15 cellular contexts compared by ENCODE assay signal in genomic region chr10:119377905-119378736, GRCh38.
DNase-seq lines count a peak whose midpoint lies in the region; ATAC-seq, FAIRE-seq and TF ChIP-seq lines count a peak whose summit lies in the region.
"Had no signal": no experiment of that assay in that cellular context is flagged by ENCODE, and none has a peak within 500 bp of the region (broad histone marks: within the 10 kb centered on the region; RNA-seq: fewer than 3 reads in every experiment).

No MANE protein-coding gene starts in this region.

- H3K4me2 ChIP-seq in mammary epithelial cell (ENCODE audit: insufficient read depth, low read depth, low read length) (no peak overlapping the region), astrocyte (ENCODE audit: low read length) (peak overlapping the region; percentile 46)

- peaks cover 5% of the 10 kb centered on the region for H3K27me3 Mint-ChIP-seq in astrocyte (ENCODE audit: low read depth, unreplicated experiment)

- H4K20me1 ChIP-seq in mammary epithelial cell (ENCODE audit: insufficient read depth, low read length) (no peaks in the 10 kb centered on the region), astrocyte (ENCODE audit: insufficient read depth, low read length) (peaks cover 16% of the 10 kb centered on the region)

- H3K79me2 ChIP-seq in mammary epithelial cell (ENCODE audit: insufficient read depth, low read length) (no peaks in the 10 kb centered on the region), astrocyte (ENCODE audit: insufficient read depth, low read length) (no peaks in the 10 kb centered on the region)

- no peak for TF ChIP-seq POLR2A in breast epithelium (IDR thresholded peaks at IDR 0.05)

- H2AFZ ChIP-seq in mammary epithelial cell (ENCODE audit: low read depth, low read length) (no peak overlapping the region), astrocyte (ENCODE audit: low read depth, low read length) (no peak overlapping the region)

- H3K27ac Mint-ChIP-seq in astrocyte (ENCODE audit: unreplicated experiment): no peak overlapping the region
- H3K27ac Mint-ChIP-seq: activated T-cell treated with anti-CD3 and anti-CD28 coated beads, Interleukin-2, amount 50 U/mL, for 72 hours had no signal

- no peaks in the 10 kb centered on the region for H3K36me3 ChIP-seq in breast epithelium
- H3K36me3 ChIP-seq in mammary epithelial cell (ENCODE audit: insufficient read depth, low read length): no peaks in the 10 kb centered on the region
- H3K36me3 ChIP-seq in astrocyte (ENCODE audit: insufficient read depth, low read length): no peaks in the 10 kb centered on the region
- H3K36me3 ChIP-seq in lower lobe of right lung: peaks cover 21% of the 10 kb centered on the region
- H3K36me3 ChIP-seq in aorta (ENCODE audit: control insufficient read depth in 1 of 2, insufficient read depth in 2 of 2, low read length in 1 of 2): peaks cover 0 to 2% of the 10 kb centered on the region in 2 donors
- peaks cover 8% of the 10 kb centered on the region for H3K36me3 ChIP-seq in A673 (ENCODE audit: insufficient read depth, low read length, poor library complexity, severe bottlenecking)

- no peak overlapping the region for H3K4me3 Mint-ChIP-seq in astrocyte (ENCODE audit: unreplicated experiment)
- H3K4me3 Mint-ChIP-seq: activated T-cell treated with anti-CD3 and anti-CD28 coated beads, Interleukin-2, amount 50 U/mL, for 72 hours had no signal

- peaks cover 4% of the 10 kb centered on the region for H3K9me3 Mint-ChIP-seq in astrocyte (ENCODE audit: unreplicated experiment)
- H3K9me3 Mint-ChIP-seq: activated T-cell treated with anti-CD3 and anti-CD28 coated beads, Interleukin-2, amount 50 U/mL, for 72 hours had no signal

- ATAC-seq in lower lobe of right lung (no peak), aorta (ENCODE audit: low FRiP score) (peak; percentile 19), GM19467 (IDR thresholded peaks at IDR 0.05; ENCODE audit: unreplicated experiment) (no peak), GM18868 (IDR thresholded peaks at IDR 0.05; ENCODE audit: unreplicated experiment) (no peak)
- ATAC-seq: activated CD4-positive, CD25-positive, alpha-beta regulatory T cell treated with anti-CD3 and anti-CD28 coated beads, Interleukin-2, amount 50 U/mL, for 24 hours; activated T-cell treated with anti-CD3 and anti-CD28 coated beads, Interleukin-2, amount 50 U/mL, for 72 hours had no signal

- DNase-seq in breast epithelium (ENCODE audit: low spot score in 2 of 2) (no peak), mammary epithelial cell (no peak), astrocyte (ENCODE audit: low read depth) (peak; percentile 33), lower lobe of right lung (peak; percentile 39), aorta (peak in 1 of 2 donors; percentile 66), A673 (ENCODE audit: low spot score) (no peak)
- DNase-seq: activated T-cell treated with anti-CD3 and anti-CD28 coated beads, Interleukin-2, amount 50 U/mL, for 72 hours; esophagus squamous epithelium; NCI-H526 treated with DMSO at 0.1 percent for 48 hours; stimulated activated CD4-positive, alpha-beta T cell treated with anti-CD3 and anti-CD28 coated beads, Interleukin-2, amount 100 ng/mL, for 48 hours had no signal

- WGBS in mammary epithelial cell (ENCODE audit: low coverage, missing lambda C conversion rate): 30% methylated on average over 20 of the region's 29 CpGs
- WGBS in aorta, 2 donors: 48 to 50% methylated on average over 28 to 29 of the region's 29 CpGs

- H3K36me3 Mint-ChIP-seq in astrocyte (ENCODE audit: low read depth, unreplicated experiment): peaks cover 2% of the 10 kb centered on the region

- H3K4me1 ChIP-seq in breast epithelium (no peaks in the 10 kb centered on the region), mammary epithelial cell (ENCODE audit: insufficient read depth, low read length) (no peaks in the 10 kb centered on the region), astrocyte (ENCODE audit: insufficient read depth, low read length) (no peaks in the 10 kb centered on the region), lower lobe of right lung (peaks cover 41% of the 10 kb centered on the region), aorta (ENCODE audit: control insufficient read depth in 1 of 2, insufficient read depth in 2 of 2, low read length in 2 of 2) (peaks cover 0 to 4% of the 10 kb centered on the region in 2 donors), A673 (ENCODE audit: insufficient read depth, low read length, poor library complexity, severe bottlenecking) (no peaks in the 10 kb centered on the region)

- H3K27me3 ChIP-seq in breast epithelium: no peaks in the 10 kb centered on the region
- H3K27me3 ChIP-seq in mammary epithelial cell (ENCODE audit: insufficient read depth, low read length): no peaks in the 10 kb centered on the region
- H3K27me3 ChIP-seq in astrocyte (ENCODE audit: insufficient read depth, low read length): no peaks in the 10 kb centered on the region
- no peaks in the 10 kb centered on the region for H3K27me3 ChIP-seq in lower lobe of right lung (ENCODE audit: low read depth)
- H3K27me3 ChIP-seq in aorta (ENCODE audit: control insufficient read depth in 1 of 2, insufficient read depth in 2 of 2, low read length in 1 of 2): no peaks in the 10 kb centered on the region
- no peaks in the 10 kb centered on the region for H3K27me3 ChIP-seq in A673 (replicated peaks; ENCODE audit: insufficient read depth, low read depth, low read length, poor library complexity)
- H3K27me3 ChIP-seq: esophagus squamous epithelium had no signal

- no peaks in the 10 kb centered on the region for H3K9me3 ChIP-seq in breast epithelium
- no peaks in the 10 kb centered on the region for H3K9me3 ChIP-seq in mammary epithelial cell (replicated peaks; ENCODE audit: insufficient read depth, low read length)
- H3K9me3 ChIP-seq in astrocyte (ENCODE audit: insufficient read depth, low read depth, low read length): no peaks in the 10 kb centered on the region
- no peaks in the 10 kb centered on the region for H3K9me3 ChIP-seq in lower lobe of right lung
- no peaks in the 10 kb centered on the region for H3K9me3 ChIP-seq in aorta (ENCODE audit: control insufficient read depth, low read length)
- H3K9me3 ChIP-seq in A673 (ENCODE audit: low read depth, low read length, poor library complexity, severe bottlenecking): no peaks in the 10 kb centered on the region
- H3K9me3 ChIP-seq: esophagus squamous epithelium had no signal

- H3K27ac ChIP-seq in breast epithelium (peak overlapping the region; percentile 38 to 52), mammary epithelial cell (ENCODE audit: insufficient read depth, low read depth, low read length) (no peak overlapping the region), astrocyte (ENCODE audit: low read depth, low read length) (no peak overlapping the region), lower lobe of right lung (no peak overlapping the region), aorta (ENCODE audit: low read depth in 1 of 2, low read length in 2 of 2) (no peak overlapping the region), A673 (ENCODE audit: low read depth, low read length, poor library complexity, severe bottlenecking) (no peak overlapping the region)

- no TSS peak for BruUV-seq in mammary epithelial cell (replicated peaks; lab: Mats Ljungman, UMichigan)
- BruUV-seq in A673 (replicated peaks; lab: Mats Ljungman, UMichigan): no TSS peak

- H3K4me3 ChIP-seq in breast epithelium (peak overlapping the region in 2 of 3 donors; percentile 25 to 28), mammary epithelial cell (replicated peaks in 1 of 3; ENCODE audit: insufficient read depth in 1 of 3, low read depth in 2 of 3, low read length in 3 of 3) (no peak overlapping the region), astrocyte (ENCODE audit: insufficient read depth, low read depth, low read length) (no peak overlapping the region), lower lobe of right lung (no peak overlapping the region), aorta (ENCODE audit: low read length in 2 of 2) (no peak overlapping the region), A673 (ENCODE audit: low read depth, low read length, poor library complexity, severe bottlenecking) (no peak overlapping the region)
- H3K4me3 ChIP-seq: esophagus squamous epithelium had no signal

- intact Hi-C loops in breast epithelium (cut with DNase I; ENCODE audit: low total_unique reads) (no loop called here), mammary epithelial cell (cut with micrococcal nuclease) (no loop called here), lower lobe of right lung (cut with DNase I) (no loop called here), aorta (cut with DNase I) (no loop called here), A673 (cut with micrococcal nuclease; ENCODE audit: unreplicated experiment) (no loop called here)

- H3K4me1 Mint-ChIP-seq in astrocyte (ENCODE audit: low read depth, unreplicated experiment): peaks cover 6% of the 10 kb centered on the region

- H3K9ac ChIP-seq in mammary epithelial cell (ENCODE audit: insufficient read depth, low read length) (no peak overlapping the region), astrocyte (ENCODE audit: low read length) (no peak overlapping the region)

- no peak for TF ChIP-seq CTCF in breast epithelium (IDR thresholded peaks at IDR 0.05)
- no peak for TF ChIP-seq CTCF in mammary epithelial cell (conservative IDR thresholded peaks at IDR 0.05 in 1 of 2, IDR thresholded peaks at IDR 0.05 in 1 of 2; ENCODE audit: extremely low read depth in 1 of 2, insufficient read depth in 1 of 2, low read depth in 1 of 2, low read length in 2 of 2)
- TF ChIP-seq CTCF in astrocyte (IDR thresholded peaks at IDR 0.05; ENCODE audit: insufficient read depth, low read depth, low read length): no peak
- TF ChIP-seq CTCF in lower lobe of right lung (IDR thresholded peaks at IDR 0.05): no peak
- TF ChIP-seq CTCF in A673 (conservative IDR thresholded peaks at IDR 0.05; ENCODE audit: low read depth, low read length): no peak

- CTCF ChIA-PET in mammary epithelial cell (lab: Charles Lee; ENCODE audit: low non-redundant PET) (interaction anchor here (0.6 kb wide), 1 partner anchor 16 kb away, joined by 3 read pairs; no protein-coding TSS in a partner anchor), A673 (lab: Charles Lee) (no interaction called here)

- FAIRE-seq in astrocyte (lab: Jason Lieb, UNC): no peak
- FAIRE-seq: H1, keratinocyte had no signal

- in situ Hi-C loops in mammary epithelial cell (cut with MboI; ENCODE audit: low sequenced_read_pairs in 2 of 2): no loop called here

- POLR2A ChIA-PET in A673 (lab: Charles Lee; ENCODE audit: low non-redundant PET): no interaction called here

- dilution Hi-C loops in mammary epithelial cell (cut with HindIII; ENCODE audit: low sequenced_read_pairs): no loop called here

Comparison
In these comparisons a context has a peak if more than half of its experiments do, and no peak if none do; other contexts are left out.
1. H3K27ac ChIP-seq: peak in breast epithelium (2 of 2); none in mammary epithelial cell (single experiment), astrocyte (single experiment), lower lobe of right lung (single experiment), aorta (0 of 2) and A673 (single experiment).
2. H3K4me3 ChIP-seq: peak in breast epithelium (2 of 3); none in mammary epithelial cell (0 of 3), astrocyte (single experiment), lower lobe of right lung (single experiment), aorta (0 of 2) and A673 (single experiment).
3. DNase-seq: peak in astrocyte (single experiment) and lower lobe of right lung (single experiment); none in breast epithelium (0 of 2), mammary epithelial cell (single experiment) and A673 (single experiment).